Comparison of ENCODE assay signal across 11 cellular contexts in the genomic region with DNA sequence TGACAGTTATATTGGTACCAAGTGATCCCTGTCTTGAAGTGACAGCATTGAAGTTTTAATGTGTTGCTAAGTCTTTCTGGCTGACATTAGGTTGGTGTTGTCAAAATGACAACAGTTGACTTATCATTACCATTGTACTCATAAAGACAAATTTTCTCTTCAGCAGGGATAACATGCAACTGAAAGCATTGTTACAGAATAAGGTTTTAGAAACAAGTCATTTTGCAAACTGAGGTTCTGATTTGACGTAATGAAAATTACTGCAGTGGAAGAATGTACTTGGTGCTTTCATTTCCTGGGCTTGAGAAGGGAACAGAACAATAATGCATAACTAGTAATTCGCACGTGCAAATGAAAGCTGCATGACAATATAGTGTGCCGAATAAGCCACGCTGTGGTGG.
DNase-seq lines count a peak whose midpoint lies in the region; FAIRE-seq and TF ChIP-seq lines count a peak whose summit lies in the region.
"Had no signal": no experiment of that assay in that cellular context is flagged by ENCODE, and none has a peak within 500 bp of the region (broad histone marks: within the 10 kb centered on the region; RNA-seq: fewer than 3 reads in every experiment).

No MANE protein-coding gene starts in this region.

- no peak overlapping the region for H3K27ac Mint-ChIP-seq in CD8-positive, alpha-beta memory T cell

- H2AFZ ChIP-seq in MM.1S (ENCODE audit: low read length) (0 out of 2 replicates have a peak overlapping the region, but pooled peaks have one; percentile 61), neural cell (ENCODE audit: low read depth, low read length) (no peak overlapping the region)

- H3K9ac ChIP-seq in MM.1S (ENCODE audit: low read length) = no peak overlapping the region
- no peak overlapping the region for H3K9ac ChIP-seq in neural cell (ENCODE audit: low read length)
- H3K9ac ChIP-seq: BLaER1 had no signal

- H3K9me3 ChIP-seq in CD8-positive, alpha-beta memory T cell (ENCODE audit: low read length) = no peaks in the 10 kb centered on the region
- H3K9me3 ChIP-seq in MM.1S (replicated peaks; ENCODE audit: insufficient read depth, low read length) (no peaks in the 10 kb centered on the region), neural cell (ENCODE audit: low read length) (no peaks in the 10 kb centered on the region)
- H3K9me3 ChIP-seq: BLaER1 had no signal

- no peaks in the 10 kb centered on the region for H3K79me2 ChIP-seq in MM.1S (ENCODE audit: low read length)
- H3K79me2 ChIP-seq in neural cell (replicated peaks; ENCODE audit: insufficient read depth, low read length) = no peaks in the 10 kb centered on the region

- no peaks in the 10 kb centered on the region for H3K9me3 Mint-ChIP-seq in CD8-positive, alpha-beta memory T cell

- peak overlapping the region in 4 of 7 donors; percentile 8 to 67 (median 28) for H3K4me3 Mint-ChIP-seq in CD8-positive, alpha-beta memory T cell

- H3K27me3 Mint-ChIP-seq in CD8-positive, alpha-beta memory T cell = peaks cover 2 to 16% of the 10 kb centered on the region in 2 donors

- no peak for DNase-seq in CD8-positive, alpha-beta memory T cell
- DNase-seq in GM06990 (ENCODE audit: extremely low read depth, insufficient read length) (peak; percentile 13), MM.1S (no peak), NCI-H2227 treated with DMSO at 0.1 percent for 48 hours (lab: John Stamatoyannopoulos, UW) (no peak), RCC 7860 (ENCODE audit: low spot score) (no peak), GDM1 (lab: John Stamatoyannopoulos, UW) (no peak)
- DNase-seq: NCI-H1694 treated with DMSO at 0.1 percent for 48 hours, NCI-H2171, RPMI8226 had no signal

- no peak overlapping the region for H3K4me3 ChIP-seq in CD8-positive, alpha-beta memory T cell (ENCODE audit: low read length)
- no peak overlapping the region for H3K4me3 ChIP-seq in GM06990 (replicated peaks; ENCODE audit: low read depth, low read length)
- H3K4me3 ChIP-seq in MM.1S (ENCODE audit: low read length) = no peak overlapping the region
- no peak overlapping the region for H3K4me3 ChIP-seq in neural cell (ENCODE audit: low read length)
- H3K4me3 ChIP-seq: BLaER1 had no signal

- CTCF ChIA-PET in CD8-positive, alpha-beta memory T cell (lab: Charles Lee) = no interaction called here

- H3K4me1 ChIP-seq in CD8-positive, alpha-beta memory T cell (ENCODE audit: insufficient read depth, low read length) = no peaks in the 10 kb centered on the region
- H3K4me1 ChIP-seq in MM.1S (ENCODE audit: low read length) = 0 out of 2 replicates have a peak, but pooled peaks cover 4% of the 10 kb centered on the region
- H3K4me1 ChIP-seq: BLaER1 had no signal

- no peaks in the 10 kb centered on the region for H3K36me3 ChIP-seq in CD8-positive, alpha-beta memory T cell (ENCODE audit: insufficient read depth, low read length)
- H3K36me3 ChIP-seq in GM06990 (ENCODE audit: control insufficient read depth, insufficient read depth, low read length) = no peaks in the 10 kb centered on the region
- no peaks in the 10 kb centered on the region for H3K36me3 ChIP-seq in MM.1S (replicated peaks; ENCODE audit: insufficient read depth, low read length)
- no peaks in the 10 kb centered on the region for H3K36me3 ChIP-seq in neural cell (ENCODE audit: insufficient read depth, low read length)
- H3K36me3 ChIP-seq: BLaER1 had no signal

- H3K4me2 ChIP-seq in MM.1S (ENCODE audit: low read depth, low read length) (no peak overlapping the region), neural cell (ENCODE audit: low read length) (no peak overlapping the region)
- H3K4me2 ChIP-seq: BLaER1 had no signal

- no peaks in the 10 kb centered on the region for H4K20me1 ChIP-seq in MM.1S (ENCODE audit: insufficient read depth, low read length)
- H4K20me1 ChIP-seq in neural cell (ENCODE audit: insufficient read depth) = no peaks in the 10 kb centered on the region
- H4K20me1 ChIP-seq: BLaER1 had no signal

- peaks cover 2 to 21% (median 6%) of the 10 kb centered on the region in 3 donors for H3K4me1 Mint-ChIP-seq in CD8-positive, alpha-beta memory T cell

- POLR2A ChIA-PET in CD8-positive, alpha-beta memory T cell (lab: Charles Lee) = no interaction called here

- TF ChIP-seq EP300 in neural cell (conservative IDR thresholded peaks at IDR 0.05; ENCODE audit: poor library complexity, severe bottlenecking) = peak; percentile 100

- no peaks in the 10 kb centered on the region for H3F3A ChIP-seq in MM.1S (ENCODE audit: insufficient read depth, low read length)
- H3F3A ChIP-seq in neural cell (ENCODE audit: insufficient read depth, low read length, poor library complexity, severe bottlenecking) = no peaks in the 10 kb centered on the region

- no peak overlapping the region for H3K27ac ChIP-seq in CD8-positive, alpha-beta memory T cell (ENCODE audit: low read depth, low read length)
- H3K27ac ChIP-seq in MM.1S (ENCODE audit: low read length) (no peak overlapping the region), neural cell (ENCODE audit: low read length) (peak overlapping the region; percentile 38)
- H3K27ac ChIP-seq: BLaER1 had no signal

- no peaks in the 10 kb centered on the region for H3K9me2 ChIP-seq in MM.1S (replicated peaks; ENCODE audit: insufficient read depth, low read length)
- H3K9me2 ChIP-seq in neural cell (ENCODE audit: insufficient read depth, low read length) = no peaks in the 10 kb centered on the region

- no peaks in the 10 kb centered on the region for H3K27me3 ChIP-seq in CD8-positive, alpha-beta memory T cell (ENCODE audit: insufficient read depth, low read length, poor library complexity, severe bottlenecking)
- no peaks in the 10 kb centered on the region for H3K27me3 ChIP-seq in GM06990 (replicated peaks; ENCODE audit: control insufficient read depth, insufficient read depth, low read length)
- no peaks in the 10 kb centered on the region for H3K27me3 ChIP-seq in MM.1S (replicated peaks; ENCODE audit: insufficient read depth, low read length)
- no peaks in the 10 kb centered on the region for H3K27me3 ChIP-seq in neural cell (ENCODE audit: insufficient read depth, low read depth, low read length)
- H3K27me3 ChIP-seq: BLaER1 had no signal

- TF ChIP-seq RAD21 in neural cell (conservative IDR thresholded peaks at IDR 0.05) = no peak

- TF ChIP-seq CTCF in GM06990 (IDR thresholded peaks at IDR 0.05; ENCODE audit: insufficient read depth, low read length, poor library complexity, severe bottlenecking) (no peak), MM.1S (IDR thresholded peaks at IDR 0.05; ENCODE audit: low read length) (no peak), neural cell (IDR thresholded peaks at IDR 0.05; ENCODE audit: poor library complexity, severe bottlenecking) (no peak)

- no peak for FAIRE-seq in RCC 7860 (lab: Jason Lieb, UNC)

- no peaks in the 10 kb centered on the region for H3K36me3 Mint-ChIP-seq in CD8-positive, alpha-beta memory T cell

TF ChIP-seq in neural cell, 6 proteins besides CTCF, POLR2A, EP300 and RAD21:
- TF ChIP-seq POLR2AphosphoS5 (IDR thresholded peaks at IDR 0.05) (peak; percentile 98), MXI1 (conservative IDR thresholded peaks at IDR 0.05; ENCODE audit: poor library complexity, severe bottlenecking) (peak; percentile 14), TAF1 (IDR thresholded peaks at IDR 0.05; ENCODE audit: low read depth) (no peak)
TF ChIP-seq in neural cell: peak in this region for 2.
